11 cellular contexts compared by ENCODE assay signal in the genomic region with DNA sequence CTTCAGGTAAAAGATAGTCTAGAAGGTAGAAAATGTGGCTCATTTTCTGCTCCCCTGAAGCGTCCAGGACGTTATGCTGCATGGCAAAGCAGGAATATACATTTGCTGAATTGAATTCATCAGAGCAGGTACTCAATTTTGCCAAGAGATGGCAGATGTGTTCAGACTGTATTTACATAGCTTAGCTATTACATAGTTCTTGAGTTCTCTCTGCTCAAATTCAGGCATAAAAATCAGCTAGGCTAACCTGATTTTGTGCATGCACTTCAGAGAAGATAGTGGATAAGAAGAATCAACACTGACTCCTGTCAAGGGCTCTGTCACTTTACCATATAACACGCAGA.
DNase-seq lines count a peak whose midpoint lies in the region; ATAC-seq, FAIRE-seq and TF ChIP-seq lines count a peak whose summit lies in the region.
"Had no signal": no experiment of that assay in that cellular context is flagged by ENCODE, and none has a peak within 500 bp of the region (broad histone marks: within the 10 kb centered on the region; RNA-seq: fewer than 3 reads in every experiment).

No MANE protein-coding gene starts in this region.

- peak; percentile 19; the same call in 1 of the 2 replicates for TF ChIP-seq RAD21 in Ishikawa (IDR thresholded peaks at IDR 0.05; ENCODE audit: low read depth)

- H3K27me3 ChIP-seq in MG63, result no peaks in the 10 kb centered on the region

- ATAC-seq in HG03039 (IDR thresholded peaks at IDR 0.05; ENCODE audit: unreplicated experiment), result no peak

- DNase-seq in ACHN (peak; percentile 26), SW480 (ENCODE audit: low spot score) (peak; percentile 39), NOMO-1 treated with dmso at 0.1 percent for 144 hours (lab: John Stamatoyannopoulos, UW; ENCODE audit: unreplicated experiment) (no peak), NCI-H2196 (lab: John Stamatoyannopoulos, UW; ENCODE audit: unreplicated experiment) (no peak), MG63 (no peak)
- DNase-seq: activated CD4-positive, alpha-beta T cell treated with anti-CD3 and anti-CD28 coated beads, Interleukin-2, amount 50 U/mL, for 1 hour; islet precursor cell; NCI-H774 had no signal

- no peak for TF ChIP-seq EP300 in Ishikawa (IDR thresholded peaks at IDR 0.05; ENCODE audit: borderline replicate concordance)

- no peaks in the 10 kb centered on the region for H3K36me3 ChIP-seq in MG63

- no peaks in the 10 kb centered on the region for H3K9me3 ChIP-seq in MG63

- in situ Hi-C loops in ACHN (cut with HindIII; ENCODE audit: low pct_ligation_motif_present, low pct_unique_long_range_greater_than_20kb, low sequenced_read_pairs), result no loop called here

- FAIRE-seq in islet of Langerhans (lab: Jason Lieb, UNC), result peak; percentile 94

- H3K4me3 ChIP-seq in MG63, result no peak overlapping the region

TF ChIP-seq in Ishikawa, 13 proteins besides CTCF, POLR2A, EP300 and RAD21:
- no peak for TF ChIP-seq ZBTB7A (IDR thresholded peaks at IDR 0.05; ENCODE audit: low read depth)
- no peak for TF ChIP-seq MAX (IDR thresholded peaks at IDR 0.05)
- TF ChIP-seq TAF1 (IDR thresholded peaks at IDR 0.05; ENCODE audit: low read depth), result no peak
- TF ChIP-seq TCF12 (IDR thresholded peaks at IDR 0.05; ENCODE audit: low read depth), result no peak
- no peak for TF ChIP-seq USF1 (IDR thresholded peaks at IDR 0.05)
- no peak for TF ChIP-seq NFIC (IDR thresholded peaks at IDR 0.05)
- no peak for TF ChIP-seq CREB1 (IDR thresholded peaks at IDR 0.05; ENCODE audit: low read depth)
- TF ChIP-seq TEAD4 (IDR thresholded peaks at IDR 0.05), result no peak
- no peak for TF ChIP-seq FOXM1 (IDR thresholded peaks at IDR 0.05; ENCODE audit: borderline replicate concordance, low read depth)
- TF ChIP-seq CEBPB (IDR thresholded peaks at IDR 0.05), result no peak
- no peak for TF ChIP-seq YY1 (IDR thresholded peaks at IDR 0.05; ENCODE audit: low read depth)
- no peak for TF ChIP-seq REST (IDR thresholded peaks at IDR 0.05; ENCODE audit: low read depth)
- TF ChIP-seq EGR1 (IDR thresholded peaks at IDR 0.05), result no peak
TF ChIP-seq in Ishikawa: peak in this region for 0.

Comparison
In these comparisons a context has a peak if more than half of its experiments do, and no peak if none do; other contexts are left out.
1. DNase-seq: peak in ACHN (single experiment) and SW480 (single experiment); none in NOMO-1 treated with dmso at 0.1 percent for 144 hours (single experiment), NCI-H2196 (single experiment) and MG63 (single experiment).